34 cellular contexts compared by ENCODE assay signal in the genomic region with DNA sequence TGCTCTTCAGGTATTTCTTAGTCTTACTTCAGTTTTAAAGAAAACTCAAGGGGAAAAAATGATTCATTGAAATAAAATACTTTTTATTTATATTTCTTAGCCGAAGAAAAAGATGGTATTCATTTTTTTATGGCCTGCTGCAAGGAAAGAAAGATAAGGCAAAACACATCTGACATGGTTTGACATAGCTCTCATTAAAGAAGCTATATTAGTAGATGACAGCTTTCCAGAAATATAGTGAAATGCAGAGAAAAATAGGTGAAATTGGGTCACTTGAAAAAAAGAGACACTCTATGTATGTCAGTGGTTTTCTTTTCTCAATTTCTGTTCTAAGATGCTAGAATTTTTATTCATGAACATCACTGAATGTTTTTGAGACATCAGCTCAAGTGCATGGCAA.
"Had no signal": no experiment of that assay in that cellular context is flagged by ENCODE, and none has a peak within 500 bp of the region (broad histone marks: within the 10 kb centered on the region; RNA-seq: fewer than 3 reads in every experiment).

No MANE protein-coding gene starts in this region.

- H3K27me3 Mint-ChIP-seq: activated CD4-positive, alpha-beta memory T cell treated with anti-CD3 and anti-CD28 coated beads for 36 hours; activated CD4-positive, alpha-beta T cell treated with anti-CD3 and anti-CD28 coated beads for 36 hours; activated CD4-positive, alpha-beta T cell treated with anti-CD3 and anti-CD28 coated beads, Interleukin-2, amount 10 ng/mL, durations not matched to agents 24 days and 14 days; activated CD8-positive, alpha-beta memory T cell treated with anti-CD3 and anti-CD28 coated beads, Interleukin-2, amount 10 ng/mL, durations not matched to agents 7 days and 5 days; activated naive CD4-positive, alpha-beta T cell treated with anti-CD3 and anti-CD28 coated beads, Interleukin-2, amount 50 U/mL, for 24 hours; activated naive CD8-positive, alpha-beta T cell treated with anti-CD3 and anti-CD28 coated beads for 36 hours; activated naive CD8-positive, alpha-beta T cell treated with anti-CD3 and anti-CD28 coated beads, Interleukin-2, amount 50 U/mL, for 24 hours; effector memory CD8-positive, alpha-beta T cell; T-helper 17 cell had no signal

- H3K27ac Mint-ChIP-seq: activated CD4-positive, alpha-beta memory T cell treated with anti-CD3 and anti-CD28 coated beads for 36 hours; activated CD4-positive, alpha-beta T cell treated with anti-CD3 and anti-CD28 coated beads for 36 hours; activated CD4-positive, alpha-beta T cell treated with anti-CD3 and anti-CD28 coated beads, Interleukin-2, amount 10 ng/mL, durations not matched to agents 24 days and 14 days; activated CD8-positive, alpha-beta memory T cell treated with anti-CD3 and anti-CD28 coated beads, Interleukin-2, amount 10 ng/mL, durations not matched to agents 7 days and 5 days; activated CD8-positive, alpha-beta T cell treated with anti-CD3 and anti-CD28 coated beads, Interleukin-2, amount 10 ng/mL, durations not matched to agents 7 days and 5 days; activated naive CD4-positive, alpha-beta T cell treated with anti-CD3 and anti-CD28 coated beads for 36 hours; activated naive CD4-positive, alpha-beta T cell treated with anti-CD3 and anti-CD28 coated beads, Interleukin-2, amount 50 U/mL, for 24 hours; activated naive CD8-positive, alpha-beta T cell treated with anti-CD3 and anti-CD28 coated beads for 36 hours; activated naive CD8-positive, alpha-beta T cell treated with anti-CD3 and anti-CD28 coated beads, Interleukin-2, amount 50 U/mL, for 24 hours; activated T-helper 1 cell treated with anti-CD3 and anti-CD28 coated beads, Interleukin-12 subunit alpha, Interleukin-12 subunit beta, Interleukin-2, Interleukin-4 antibody, amounts not matched to agents 30 ng/mL and 10 ng/mL and 1 ng/mL, durations not matched to agents 14 hours and 24 hours and 36 hours; activated T-helper 2 cell treated with anti-CD3 and anti-CD28 coated beads, Interferon-gamma antibody, Interleukin-2, Interleukin-4, amounts not matched to agents 10 μg/mL and 5 μg/mL and 100 μg/mL, durations not matched to agents 14 hours and 24 hours and 36 hours; effector memory CD8-positive, alpha-beta T cell; T-helper 17 cell; T-helper 2 cell treated with Interferon-gamma antibody and Interleukin-4, amounts not matched to agents 5 μg/mL and 100 μg/mL, for 36 hours had no signal

- H3K36me3 Mint-ChIP-seq: activated CD4-positive, alpha-beta memory T cell treated with anti-CD3 and anti-CD28 coated beads for 36 hours; activated CD8-positive, alpha-beta memory T cell treated with anti-CD3 and anti-CD28 coated beads, Interleukin-2, amount 10 ng/mL, durations not matched to agents 7 days and 5 days; activated naive CD4-positive, alpha-beta T cell treated with anti-CD3 and anti-CD28 coated beads, Interleukin-2, amount 50 U/mL, for 24 hours; activated naive CD8-positive, alpha-beta T cell treated with anti-CD3 and anti-CD28 coated beads for 36 hours had no signal

- H3K4me1 Mint-ChIP-seq: activated CD4-positive, alpha-beta T cell treated with anti-CD3 and anti-CD28 coated beads for 36 hours; activated CD4-positive, alpha-beta T cell treated with anti-CD3 and anti-CD28 coated beads, Interleukin-2, amount 10 ng/mL, durations not matched to agents 24 days and 14 days; activated CD8-positive, alpha-beta memory T cell treated with anti-CD3 and anti-CD28 coated beads, Interleukin-2, amount 10 ng/mL, durations not matched to agents 7 days and 5 days; activated naive CD4-positive, alpha-beta T cell treated with anti-CD3 and anti-CD28 coated beads, Interleukin-2, amount 50 U/mL, for 24 hours; activated naive CD8-positive, alpha-beta T cell treated with anti-CD3 and anti-CD28 coated beads for 36 hours; activated naive CD8-positive, alpha-beta T cell treated with anti-CD3 and anti-CD28 coated beads, Interleukin-2, amount 50 U/mL, for 24 hours; T-helper 17 cell had no signal

- ATAC-seq: activated CD4-positive, alpha-beta T cell treated with anti-CD3 and anti-CD28 coated beads for 36 hours; activated CD8-positive, alpha-beta memory T cell treated with anti-CD3 and anti-CD28 coated beads, Interleukin-2, amount 10 ng/mL, durations not matched to agents 7 days and 5 days; activated CD8-positive, alpha-beta T cell treated with anti-CD3 and anti-CD28 coated beads, Interleukin-2, amount 10 ng/mL, durations not matched to agents 7 days and 5 days; activated naive CD8-positive, alpha-beta T cell treated with anti-CD3 and anti-CD28 coated beads, Interleukin-2, amount 50 U/mL, for 24 hours; body of pancreas; effector memory CD8-positive, alpha-beta T cell; T-helper 17 cell had no signal

- H3K9me3 Mint-ChIP-seq: activated CD4-positive, alpha-beta T cell treated with anti-CD3 and anti-CD28 coated beads, Interleukin-2, amount 10 ng/mL, durations not matched to agents 24 days and 14 days; activated naive CD4-positive, alpha-beta T cell treated with anti-CD3 and anti-CD28 coated beads for 36 hours; activated naive CD4-positive, alpha-beta T cell treated with anti-CD3 and anti-CD28 coated beads, Interleukin-2, amount 50 U/mL, for 24 hours; activated naive CD8-positive, alpha-beta T cell treated with anti-CD3 and anti-CD28 coated beads for 36 hours had no signal

- H3K4me3 Mint-ChIP-seq: activated CD4-positive, alpha-beta memory T cell treated with anti-CD3 and anti-CD28 coated beads for 36 hours; activated CD4-positive, alpha-beta T cell treated with anti-CD3 and anti-CD28 coated beads for 36 hours; activated CD4-positive, alpha-beta T cell treated with anti-CD3 and anti-CD28 coated beads, Interleukin-2, amount 10 ng/mL, durations not matched to agents 24 days and 14 days; activated CD8-positive, alpha-beta memory T cell treated with anti-CD3 and anti-CD28 coated beads, Interleukin-2, amount 10 ng/mL, durations not matched to agents 7 days and 5 days; activated CD8-positive, alpha-beta T cell treated with anti-CD3 and anti-CD28 coated beads, Interleukin-2, amount 10 ng/mL, durations not matched to agents 7 days and 5 days; activated naive CD4-positive, alpha-beta T cell treated with anti-CD3 and anti-CD28 coated beads for 36 hours; activated naive CD4-positive, alpha-beta T cell treated with anti-CD3 and anti-CD28 coated beads, Interleukin-2, amount 50 U/mL, for 24 hours; activated naive CD8-positive, alpha-beta T cell treated with anti-CD3 and anti-CD28 coated beads for 36 hours; activated naive CD8-positive, alpha-beta T cell treated with anti-CD3 and anti-CD28 coated beads, Interleukin-2, amount 50 U/mL, for 24 hours; activated T-helper 1 cell treated with anti-CD3 and anti-CD28 coated beads, Interleukin-12 subunit alpha, Interleukin-12 subunit beta, Interleukin-2, Interleukin-4 antibody, amounts not matched to agents 30 ng/mL and 10 ng/mL and 1 ng/mL, durations not matched to agents 14 hours and 24 hours and 36 hours; effector memory CD8-positive, alpha-beta T cell; T-helper 17 cell; T-helper 2 cell treated with Interferon-gamma antibody and Interleukin-4, amounts not matched to agents 5 μg/mL and 100 μg/mL, for 36 hours had no signal

- DNase-seq: activated CD4-positive, alpha-beta memory T cell treated with anti-CD3 and anti-CD28 coated beads for 36 hours; activated CD4-positive, alpha-beta T cell treated with anti-CD3 and anti-CD28 coated beads for 36 hours; activated CD4-positive, alpha-beta T cell treated with anti-CD3 and anti-CD28 coated beads, Interleukin-2, amount 10 ng/mL, durations not matched to agents 24 days and 14 days; activated CD4-positive, CD25-positive, alpha-beta regulatory T cell; activated CD4-positive, CD25-positive, alpha-beta regulatory T cell treated with anti-CD3 and anti-CD28 coated beads, Interleukin-2, amount 50 U/mL, for 72 hours; activated CD8-positive, alpha-beta memory T cell treated with anti-CD3 and anti-CD28 coated beads, Interleukin-2, amount 10 ng/mL, durations not matched to agents 7 days and 5 days; activated CD8-positive, alpha-beta memory T cell treated with anti-CD3 and anti-CD28 coated beads, Interleukin-2, amount 50 U/mL, for 4 hours; activated CD8-positive, alpha-beta T cell treated with anti-CD3 and anti-CD28 coated beads, Interleukin-2, amount 10 ng/mL, durations not matched to agents 7 days and 5 days; activated effector memory CD4-positive, alpha-beta T cell treated with anti-CD3 and anti-CD28 coated beads, Interleukin-2, amount 50 U/mL, for 16 hours; activated naive CD4-positive, alpha-beta T cell treated with anti-CD3 and anti-CD28 coated beads for 36 hours; activated naive CD8-positive, alpha-beta T cell treated with anti-CD3 and anti-CD28 coated beads for 36 hours; activated naive CD8-positive, alpha-beta T cell treated with anti-CD3 and anti-CD28 coated beads, Interleukin-2, amount 50 U/mL, for 24 hours; activated T-cell treated with anti-CD3 and anti-CD28 coated beads, Interleukin-2, amount 50 U/mL, for 1 hour; activated T-cell treated with anti-CD3 and anti-CD28 coated beads, Interleukin-2, amount 50 U/mL, for 48 hours; adrenal gland; aorta; body of pancreas; central memory CD4-positive, alpha-beta T cell; cerebellar nuclear complex; cortex of kidney; dermis blood vessel endothelial cell; effector CD4-positive, alpha-beta T cell; effector memory CD8-positive, alpha-beta T cell; erythroblast; esophagus squamous epithelium; foreskin melanocyte; T-helper 1 cell; T-helper 17 cell; T1000; WERI-Rb-1 had no signal
